ENCODE assay signal across 31 cellular contexts in the genomic region with DNA sequence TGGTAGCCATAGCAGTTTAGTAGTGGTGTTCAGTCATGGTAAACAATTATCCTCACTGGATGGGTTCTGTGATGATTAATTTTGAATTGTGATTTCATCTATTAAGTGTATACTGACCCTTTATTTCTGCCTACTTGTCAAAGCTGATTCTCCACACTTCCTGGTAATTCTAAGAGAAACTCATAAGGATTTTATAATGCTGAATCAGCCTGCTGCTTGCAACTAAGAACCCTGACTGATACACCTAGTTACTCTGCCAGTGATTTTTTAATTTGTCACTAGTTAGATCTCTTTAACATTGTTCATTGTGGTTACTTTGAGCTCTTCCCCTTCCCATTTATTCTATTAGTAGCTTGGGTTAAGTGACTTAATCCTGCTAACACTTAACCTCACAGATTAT. TPM values are rescaled to one million over a fixed set of nuclear protein-coding genes. Genes with fewer than 3 reads are reported as not detected.
A peak's percentile ranks its signal among the peaks of the same experiment; 100 is the strongest.
DNase-seq lines count a peak whose midpoint lies in the region; ATAC-seq, FAIRE-seq and TF ChIP-seq lines count a peak whose summit lies in the region.
"Had no signal": no experiment of that assay in that cellular context is flagged by ENCODE, and none has a peak within 500 bp of the region (broad histone marks: within the 10 kb centered on the region; RNA-seq: fewer than 3 reads in every experiment).

No MANE protein-coding gene starts in this region.

- H3K14ac ChIP-seq in mesenchymal stem cell (ENCODE audit: low read length in 2 of 2): no peak overlapping the region

- H2BK15ac ChIP-seq in mesenchymal stem cell (ENCODE audit: low read depth, poor library complexity, severe bottlenecking): no peak overlapping the region

- H2AFZ ChIP-seq in GM23248 (no peak overlapping the region), mesenchymal stem cell (ENCODE audit: low read depth, low read length) (no peak overlapping the region)

- no peak overlapping the region for H3K4ac ChIP-seq in mesenchymal stem cell (ENCODE audit: low read depth in 1 of 2, low read length in 2 of 2)

- H4K20me1 ChIP-seq in GM23248 (ENCODE audit: insufficient read depth): peaks cover 24% of the 10 kb centered on the region

- in situ Hi-C loops in GM23248 (cut with MboI): no loop called here

- H3K9me3 ChIP-seq in GM23248 (ENCODE audit: low read depth): no peaks in the 10 kb centered on the region
- H3K9me3 ChIP-seq in SK-N-MC (ENCODE audit: low read depth, low read length): 0 out of 2 replicates have a peak, but pooled peaks cover 3% of the 10 kb centered on the region
- no peaks in the 10 kb centered on the region for H3K9me3 ChIP-seq in mesenchymal stem cell (ENCODE audit: control insufficient read depth, low read length)
- H3K9me3 ChIP-seq in WERI-Rb-1 (ENCODE audit: severe bottlenecking): no peaks in the 10 kb centered on the region
- H3K9me3 ChIP-seq: breast epithelium, colonic mucosa, esophagus squamous epithelium, upper lobe of right lung had no signal

- H3K23ac ChIP-seq in mesenchymal stem cell (ENCODE audit: low read length in 2 of 2): no peak overlapping the region

- H3K4me2 ChIP-seq in GM23248 (ENCODE audit: unreplicated experiment): peak overlapping the region; percentile 15
- no peak overlapping the region for H3K4me2 ChIP-seq in mesenchymal stem cell (ENCODE audit: low read length, poor library complexity, severe bottlenecking)

- H3K79me1 ChIP-seq in mesenchymal stem cell (replicated peaks; ENCODE audit: low read length, poor library complexity, severe bottlenecking): peaks cover 23% of the 10 kb centered on the region

- H2BK12ac ChIP-seq in mesenchymal stem cell (ENCODE audit: low read length in 2 of 2): no peak overlapping the region

- peaks cover 18% of the 10 kb centered on the region for H3K4me1 ChIP-seq in GM23248 (ENCODE audit: insufficient read depth)
- no peaks in the 10 kb centered on the region for H3K4me1 ChIP-seq in mesenchymal stem cell (ENCODE audit: control insufficient read depth, insufficient read depth, low read depth, low read length)
- H3K4me1 ChIP-seq: breast epithelium, colonic mucosa had no signal

- H3K18ac ChIP-seq in mesenchymal stem cell (ENCODE audit: low read depth in 1 of 2, low read length in 2 of 2): no peak overlapping the region

- no peak overlapping the region for H2BK5ac ChIP-seq in mesenchymal stem cell (ENCODE audit: low read depth, low read length, poor library complexity, severe bottlenecking)

- H3K9me2 ChIP-seq in GM23248 (ENCODE audit: insufficient read depth): no peaks in the 10 kb centered on the region

- H2AK5ac ChIP-seq in mesenchymal stem cell (ENCODE audit: low read length, severe bottlenecking): no peak overlapping the region

- no peak for TF ChIP-seq CTCF in WERI-Rb-1 (IDR thresholded peaks at IDR 0.05; ENCODE audit: low read depth, low read length)

- ATAC-seq in GM18517 (IDR thresholded peaks at IDR 0.05; ENCODE audit: unreplicated experiment): no peak
- ATAC-seq: activated CD8-positive, alpha-beta T cell treated with anti-CD3 and anti-CD28 coated beads, Interleukin-2, amount 10 ng/mL, durations not matched to agents 7 days and 5 days; stimulated activated effector memory CD8-positive, alpha-beta T cell treated with anti-CD3 and anti-CD28 coated beads, Interleukin-12 subunit alpha, Interleukin-12 subunit beta, amount 100 ng/mL, for 72 hours; upper lobe of right lung had no signal

- H4K8ac ChIP-seq in mesenchymal stem cell (ENCODE audit: low read length): no peak overlapping the region

- FAIRE-seq in frontal cortex (lab: Jason Lieb, UNC): no peak

- H3K36me3 ChIP-seq in GM23248 (ENCODE audit: low read depth): peaks cover 3% of the 10 kb centered on the region; the same call in 1 of the 2 replicates
- peaks cover 31% of the 10 kb centered on the region for H3K36me3 ChIP-seq in SK-N-MC (ENCODE audit: insufficient read depth, low read length)
- peaks cover 0 to 7% of the 10 kb centered on the region in 2 experiments for H3K36me3 ChIP-seq in mesenchymal stem cell (ENCODE audit: control insufficient read depth in 1 of 2, insufficient read depth in 2 of 2, low read depth in 1 of 2, low read length in 2 of 2)
- peaks cover 5% of the 10 kb centered on the region for H3K36me3 ChIP-seq in WERI-Rb-1
- H3K36me3 ChIP-seq: breast epithelium, colonic mucosa had no signal

- H3K27me3 ChIP-seq in GM23248 (replicated peaks; ENCODE audit: insufficient read depth): no peaks in the 10 kb centered on the region
- no peaks in the 10 kb centered on the region for H3K27me3 ChIP-seq in mesenchymal stem cell (ENCODE audit: control insufficient read depth in 1 of 2, insufficient read depth in 1 of 2, low read length in 2 of 2)
- no peaks in the 10 kb centered on the region for H3K27me3 ChIP-seq in WERI-Rb-1 (ENCODE audit: insufficient read depth, low read depth, severe bottlenecking)
- H3K27me3 ChIP-seq: breast epithelium, colonic mucosa, esophagus squamous epithelium, upper lobe of right lung had no signal

- H2BK120ac ChIP-seq in mesenchymal stem cell (ENCODE audit: low read depth, low read length): no peak overlapping the region

- peaks cover 94% of the 10 kb centered on the region for H3K79me2 ChIP-seq in GM23248 (ENCODE audit: insufficient read depth)

- H3K4me3 ChIP-seq in GM23248: no peak overlapping the region
- no peak overlapping the region for H3K4me3 ChIP-seq in SK-N-MC
- no peak overlapping the region for H3K4me3 ChIP-seq in mesenchymal stem cell (ENCODE audit: insufficient read depth in 1 of 2, low read depth in 1 of 2, low read length in 2 of 2)
- H3K4me3 ChIP-seq in WERI-Rb-1 (ENCODE audit: low read depth, low read length): no peak overlapping the region
- H3K4me3 ChIP-seq: breast epithelium, colonic mucosa, esophagus squamous epithelium, upper lobe of right lung had no signal

- H4K91ac ChIP-seq in mesenchymal stem cell (ENCODE audit: low read length): no peak overlapping the region

- H3K9ac ChIP-seq in GM23248: no peak overlapping the region; the same call in 1 of the 2 replicates
- no peak overlapping the region for H3K9ac ChIP-seq in SK-N-MC (ENCODE audit: insufficient read length)
- H3K9ac ChIP-seq in mesenchymal stem cell (ENCODE audit: low read length): peak overlapping the region; percentile 6

- DNase-seq in GM23248: peak; percentile 57
- no peak for DNase-seq in SK-N-MC (ENCODE audit: low read depth, low spot score)
- DNase-seq in epithelial cell of prostate (ENCODE audit: low read depth, low spot score): peak; percentile 34
- no peak for DNase-seq in mesenchymal stem cell
- no peak for DNase-seq in frontal cortex (ENCODE audit: low spot score in 2 of 2)
- no peak for DNase-seq in NCI-H1092 treated with DMSO at 0.1 percent for 48 hours (lab: John Stamatoyannopoulos, UW)
- no peak for DNase-seq in WERI-Rb-1
- DNase-seq: activated CD8-positive, alpha-beta T cell treated with anti-CD3 and anti-CD28 coated beads, Interleukin-2, amount 10 ng/mL, durations not matched to agents 7 days and 5 days; activated effector memory CD4-positive, alpha-beta T cell treated with Interleukin-2 at 50 U/mL for 16 hours; activated T-cell treated with anti-CD3 and anti-CD28 coated beads for 4 hours; AML-193; CD4-positive, alpha-beta memory T cell; colonic mucosa; effector memory CD4-positive, alpha-beta T cell; esophagus squamous epithelium; GF-D8; H9; Karpas-422; NCI-H1092; NCI-H1930; NCI-H2227 treated with DMSO at 0.1 percent for 48 hours; NCI-H774; OCI-M1; SHP77 treated with DMSO at 0.1 percent for 48 hours; stimulated activated CD4-positive, alpha-beta T cell treated with anti-CD3 and anti-CD28 coated beads, Interleukin-2, amount 100 ng/mL, for 48 hours; substantia nigra; T-helper 1 cell; upper lobe of right lung had no signal

- H3K27ac ChIP-seq in GM23248 (peak overlapping the region; percentile 42), SK-N-MC (peak overlapping the region; percentile 27; the same call in 1 of the 2 replicates), epithelial cell of prostate (no peak overlapping the region), mesenchymal stem cell (ENCODE audit: low read length, poor library complexity, severe bottlenecking) (no peak overlapping the region), WERI-Rb-1 (no peak overlapping the region)
- H3K27ac ChIP-seq: breast epithelium, colonic mucosa, esophagus squamous epithelium, upper lobe of right lung had no signal

- H3F3A ChIP-seq in GM23248 (ENCODE audit: insufficient read depth): peaks cover 7% of the 10 kb centered on the region; the same call in 1 of the 2 replicates

RNA-seq across cellular contexts. Expression of a gene that starts 8.6 kb away (rescaled TPM):
- 18.8 and 21.1 TPM in 2 replicates for total RNA-seq in GM23248 (2014; rRNA removed; shearing (Covaris generic))
- 21.2 and 21.9 TPM in 2 replicates for polyA plus RNA-seq in GM23248 (2016; fragmentation: Nextera tagmentation; extraction: Ambion mirVana)
- 13.9 TPM for polyA plus RNA-seq in mesenchymal stem cell (2013, experiment 1 of 2)
- polyA plus RNA-seq in mesenchymal stem cell (2013, experiment 2 of 2): 20.3 TPM
- 21.2 TPM for total RNA-seq in frontal cortex

RNA-seq across cellular contexts. Expression of a gene that starts 9.3 kb away (rescaled TPM):
- total RNA-seq in GM23248 (2014; rRNA removed; shearing (Covaris generic)): 12.3 and 14.4 TPM in 2 replicates
- 24.6 and 25.1 TPM in 2 replicates for polyA plus RNA-seq in GM23248 (2016; fragmentation: Nextera tagmentation; extraction: Ambion mirVana)
- polyA plus RNA-seq in mesenchymal stem cell (2013, experiment 1 of 2): 18.4 TPM
- polyA plus RNA-seq in mesenchymal stem cell (2013, experiment 2 of 2): 19.2 TPM
- 63.2 TPM for total RNA-seq in frontal cortex

Comparison
In these comparisons a context has a peak if more than half of its experiments do, and no peak if none do; other contexts are left out.
1. DNase-seq: peak in GM23248 (single experiment) and epithelial cell of prostate (single experiment); none in SK-N-MC (single experiment), mesenchymal stem cell (single experiment), frontal cortex (0 of 2), NCI-H1092 treated with DMSO at 0.1 percent for 48 hours (single experiment) and WERI-Rb-1 (single experiment).
2. H3K27ac ChIP-seq: peak in GM23248 (single experiment) and SK-N-MC (single experiment); none in epithelial cell of prostate (single experiment), mesenchymal stem cell (single experiment) and WERI-Rb-1 (single experiment).